In the genomic region with DNA sequence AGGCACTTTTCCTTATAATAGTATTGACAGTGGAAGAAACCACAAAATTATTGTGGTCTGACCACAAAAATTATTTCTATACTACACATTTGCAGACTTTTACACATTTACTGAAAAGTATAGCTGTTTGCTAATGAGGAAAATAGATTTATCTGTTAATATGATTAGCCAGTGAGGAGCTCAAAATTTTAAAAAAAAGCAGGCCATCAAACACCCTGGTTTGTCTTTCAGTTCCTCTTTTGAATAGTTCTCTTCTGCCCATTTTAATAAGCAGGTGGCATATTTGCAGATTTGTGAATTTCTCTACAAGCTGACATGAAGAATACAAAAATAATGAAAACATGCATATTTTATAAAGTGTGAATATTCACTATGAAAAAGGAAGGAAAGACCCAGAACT, we compare ENCODE assay signal across 1 cellular context.
A peak's percentile ranks its signal among the peaks of the same experiment; 100 is the strongest.
TF ChIP-seq lines count a peak whose summit lies in the region.

No MANE protein-coding gene starts in this region.

TF ChIP-seq in GM12878, 131 proteins besides CTCF, POLR2A, EP300 and RAD21 (continued from another document):
- TF ChIP-seq, protein P1, sequence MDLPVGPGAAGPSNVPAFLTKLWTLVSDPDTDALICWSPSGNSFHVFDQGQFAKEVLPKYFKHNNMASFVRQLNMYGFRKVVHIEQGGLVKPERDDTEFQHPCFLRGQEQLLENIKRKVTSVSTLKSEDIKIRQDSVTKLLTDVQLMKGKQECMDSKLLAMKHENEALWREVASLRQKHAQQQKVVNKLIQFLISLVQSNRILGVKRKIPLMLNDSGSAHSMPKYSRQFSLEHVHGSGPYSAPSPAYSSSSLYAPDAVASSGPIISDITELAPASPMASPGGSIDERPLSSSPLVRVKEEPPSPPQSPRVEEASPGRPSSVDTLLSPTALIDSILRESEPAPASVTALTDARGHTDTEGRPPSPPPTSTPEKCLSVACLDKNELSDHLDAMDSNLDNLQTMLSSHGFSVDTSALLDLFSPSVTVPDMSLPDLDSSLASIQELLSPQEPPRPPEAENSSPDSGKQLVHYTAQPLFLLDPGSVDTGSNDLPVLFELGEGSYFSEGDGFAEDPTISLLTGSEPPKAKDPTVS (IDR thresholded peaks at IDR 0.05; ENCODE audit: low read depth, low read length), result no peak
- TF ChIP-seq IRF4 (IDR thresholded peaks at IDR 0.05; ENCODE audit: low read depth, low read length), result peak; percentile 80
- no peak for TF ChIP-seq HDAC6 (IDR thresholded peaks at IDR 0.05; ENCODE audit: unreplicated experiment)
- no peak for TF ChIP-seq ZNF274 (IDR thresholded peaks at IDR 0.05; ENCODE audit: insufficient read depth, insufficient read length)
- TF ChIP-seq DPF2 (IDR thresholded peaks at IDR 0.05), result no peak; the same call in none of the 2 replicates
- no peak for TF ChIP-seq RB1 (IDR thresholded peaks at IDR 0.05; ENCODE audit: borderline replicate concordance)
- peak; percentile 22; the same call in 1 of the 2 replicates for TF ChIP-seq NFIC (IDR thresholded peaks at IDR 0.05; ENCODE audit: low read depth, low read length)
- TF ChIP-seq POLR2AphosphoS5 (IDR thresholded peaks at IDR 0.05; ENCODE audit: low read length), result no peak
- no peak for TF ChIP-seq ZBED1 (IDR thresholded peaks at IDR 0.05; ENCODE audit: borderline replicate concordance)
- TF ChIP-seq IKZF2 (IDR thresholded peaks at IDR 0.05), result peak in 1 of 2 experiments; percentile 40; a peak in 2 of 4 replicates
- TF ChIP-seq, protein P2, sequence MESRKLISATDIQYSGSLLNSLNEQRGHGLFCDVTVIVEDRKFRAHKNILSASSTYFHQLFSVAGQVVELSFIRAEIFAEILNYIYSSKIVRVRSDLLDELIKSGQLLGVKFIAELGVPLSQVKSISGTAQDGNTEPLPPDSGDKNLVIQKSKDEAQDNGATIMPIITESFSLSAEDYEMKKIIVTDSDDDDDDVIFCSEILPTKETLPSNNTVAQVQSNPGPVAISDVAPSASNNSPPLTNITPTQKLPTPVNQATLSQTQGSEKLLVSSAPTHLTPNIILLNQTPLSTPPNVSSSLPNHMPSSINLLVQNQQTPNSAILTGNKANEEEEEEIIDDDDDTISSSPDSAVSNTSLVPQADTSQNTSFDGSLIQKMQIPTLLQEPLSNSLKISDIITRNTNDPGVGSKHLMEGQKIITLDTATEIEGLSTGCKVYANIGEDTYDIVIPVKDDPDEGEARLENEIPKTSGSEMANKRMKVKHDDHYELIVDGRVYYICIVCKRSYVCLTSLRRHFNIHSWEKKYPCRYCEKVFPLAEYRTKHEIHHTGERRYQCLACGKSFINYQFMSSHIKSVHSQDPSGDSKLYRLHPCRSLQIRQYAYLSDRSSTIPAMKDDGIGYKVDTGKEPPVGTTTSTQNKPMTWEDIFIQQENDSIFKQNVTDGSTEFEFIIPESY (IDR thresholded peaks at IDR 0.05), result no peak
- TF ChIP-seq ATF7 (IDR thresholded peaks at IDR 0.05; ENCODE audit: low read depth), result peak; percentile 32; the same call in 1 of the 2 replicates
- TF ChIP-seq, protein P3, sequence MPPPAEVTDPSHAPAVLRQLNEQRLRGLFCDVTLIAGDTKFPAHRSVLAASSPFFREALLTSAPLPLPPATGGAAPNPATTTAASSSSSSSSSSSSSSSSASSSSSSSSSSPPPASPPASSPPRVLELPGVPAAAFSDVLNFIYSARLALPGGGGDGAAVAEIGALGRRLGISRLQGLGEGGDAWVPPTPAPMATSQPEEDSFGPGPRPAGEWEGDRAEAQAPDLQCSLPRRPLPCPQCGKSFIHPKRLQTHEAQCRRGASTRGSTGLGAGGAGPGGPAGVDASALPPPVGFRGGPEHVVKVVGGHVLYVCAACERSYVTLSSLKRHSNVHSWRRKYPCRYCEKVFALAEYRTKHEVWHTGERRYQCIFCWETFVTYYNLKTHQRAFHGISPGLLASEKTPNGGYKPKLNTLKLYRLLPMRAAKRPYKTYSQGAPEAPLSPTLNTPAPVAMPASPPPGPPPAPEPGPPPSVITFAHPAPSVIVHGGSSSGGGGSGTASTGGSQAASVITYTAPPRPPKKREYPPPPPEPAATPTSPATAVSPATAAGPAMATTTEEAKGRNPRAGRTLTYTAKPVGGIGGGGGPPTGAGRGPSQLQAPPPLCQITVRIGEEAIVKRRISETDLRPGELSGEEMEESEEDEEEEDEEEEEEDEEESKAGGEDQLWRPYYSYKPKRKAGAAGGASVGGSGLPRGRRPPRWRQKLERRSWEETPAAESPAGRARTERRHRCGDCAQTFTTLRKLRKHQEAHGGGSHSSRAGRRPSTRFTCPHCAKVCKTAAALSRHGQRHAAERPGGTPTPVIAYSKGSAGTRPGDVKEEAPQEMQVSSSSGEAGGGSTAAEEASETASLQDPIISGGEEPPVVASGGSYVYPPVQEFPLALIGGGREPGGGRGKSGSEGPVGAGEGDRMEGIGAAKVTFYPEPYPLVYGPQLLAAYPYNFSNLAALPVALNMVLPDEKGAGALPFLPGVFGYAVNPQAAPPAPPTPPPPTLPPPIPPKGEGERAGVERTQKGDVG (CRISPR knock-in tag; IDR thresholded peaks at IDR 0.05), result no peak
- TF ChIP-seq, protein P4, sequence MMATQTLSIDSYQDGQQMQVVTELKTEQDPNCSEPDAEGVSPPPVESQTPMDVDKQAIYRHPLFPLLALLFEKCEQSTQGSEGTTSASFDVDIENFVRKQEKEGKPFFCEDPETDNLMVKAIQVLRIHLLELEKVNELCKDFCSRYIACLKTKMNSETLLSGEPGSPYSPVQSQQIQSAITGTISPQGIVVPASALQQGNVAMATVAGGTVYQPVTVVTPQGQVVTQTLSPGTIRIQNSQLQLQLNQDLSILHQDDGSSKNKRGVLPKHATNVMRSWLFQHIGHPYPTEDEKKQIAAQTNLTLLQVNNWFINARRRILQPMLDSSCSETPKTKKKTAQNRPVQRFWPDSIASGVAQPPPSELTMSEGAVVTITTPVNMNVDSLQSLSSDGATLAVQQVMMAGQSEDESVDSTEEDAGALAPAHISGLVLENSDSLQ (IDR thresholded peaks at IDR 0.05), result peak; percentile 22; the same call in 1 of the 2 replicates
- TF ChIP-seq SUPT20H (IDR thresholded peaks at IDR 0.05; ENCODE audit: borderline replicate concordance, control insufficient read depth, low read depth, low read length), result no peak
- TF ChIP-seq, protein P5, sequence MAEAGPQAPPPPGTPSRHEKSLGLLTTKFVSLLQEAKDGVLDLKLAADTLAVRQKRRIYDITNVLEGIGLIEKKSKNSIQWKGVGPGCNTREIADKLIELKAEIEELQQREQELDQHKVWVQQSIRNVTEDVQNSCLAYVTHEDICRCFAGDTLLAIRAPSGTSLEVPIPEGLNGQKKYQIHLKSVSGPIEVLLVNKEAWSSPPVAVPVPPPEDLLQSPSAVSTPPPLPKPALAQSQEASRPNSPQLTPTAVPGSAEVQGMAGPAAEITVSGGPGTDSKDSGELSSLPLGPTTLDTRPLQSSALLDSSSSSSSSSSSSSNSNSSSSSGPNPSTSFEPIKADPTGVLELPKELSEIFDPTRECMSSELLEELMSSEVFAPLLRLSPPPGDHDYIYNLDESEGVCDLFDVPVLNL (IDR thresholded peaks at IDR 0.05; ENCODE audit: low read depth, low read length), result no peak
- TF ChIP-seq KDM1A (IDR thresholded peaks at IDR 0.05; ENCODE audit: borderline replicate concordance), result no peak
- TF ChIP-seq ZSCAN29 (IDR thresholded peaks at IDR 0.05), result no peak
- 0 out of 2 replicates have a peak, but pooled peaks have one; percentile 33 for TF ChIP-seq TCF12 (IDR thresholded peaks at IDR 0.05; ENCODE audit: low read depth, low read length)
- no peak for TF ChIP-seq RBBP5 (conservative IDR thresholded peaks at IDR 0.05)
- no peak for TF ChIP-seq STAT1 (conservative IDR thresholded peaks at IDR 0.05)
- TF ChIP-seq ATF2 (IDR thresholded peaks at IDR 0.05; ENCODE audit: low read length), result 0 out of 2 replicates have a peak, but pooled peaks have one; percentile 27
- no peak for TF ChIP-seq PAX8 (IDR thresholded peaks at IDR 0.05)
- TF ChIP-seq SPI1 (IDR thresholded peaks at IDR 0.05; ENCODE audit: borderline replicate concordance, insufficient read depth, low read depth, low read length), result peak; percentile 99
- no peak for TF ChIP-seq ZZZ3 (IDR thresholded peaks at IDR 0.05; ENCODE audit: control insufficient read depth, insufficient read length, low read depth)
- peak; percentile 57; the same call in 1 of the 2 replicates for TF ChIP-seq ZNF217 (IDR thresholded peaks at IDR 0.05)
- 0 out of 2 replicates have a peak, but pooled peaks have one; percentile 24 for TF ChIP-seq RAD51 (IDR thresholded peaks at IDR 0.05)
TF ChIP-seq in GM12878: peak in this region for 19.
